ENCODE assay signal across 1 cellular context in genomic region chr1:118247593-118247992, GRCh38.
TF ChIP-seq lines count a peak whose summit lies in the region.

No MANE protein-coding gene starts in this region.

TF ChIP-seq in HCT116, 20 proteins besides CTCF, POLR2A, EP300 and RAD21 (continued from another document):
- TF ChIP-seq, protein P1, sequence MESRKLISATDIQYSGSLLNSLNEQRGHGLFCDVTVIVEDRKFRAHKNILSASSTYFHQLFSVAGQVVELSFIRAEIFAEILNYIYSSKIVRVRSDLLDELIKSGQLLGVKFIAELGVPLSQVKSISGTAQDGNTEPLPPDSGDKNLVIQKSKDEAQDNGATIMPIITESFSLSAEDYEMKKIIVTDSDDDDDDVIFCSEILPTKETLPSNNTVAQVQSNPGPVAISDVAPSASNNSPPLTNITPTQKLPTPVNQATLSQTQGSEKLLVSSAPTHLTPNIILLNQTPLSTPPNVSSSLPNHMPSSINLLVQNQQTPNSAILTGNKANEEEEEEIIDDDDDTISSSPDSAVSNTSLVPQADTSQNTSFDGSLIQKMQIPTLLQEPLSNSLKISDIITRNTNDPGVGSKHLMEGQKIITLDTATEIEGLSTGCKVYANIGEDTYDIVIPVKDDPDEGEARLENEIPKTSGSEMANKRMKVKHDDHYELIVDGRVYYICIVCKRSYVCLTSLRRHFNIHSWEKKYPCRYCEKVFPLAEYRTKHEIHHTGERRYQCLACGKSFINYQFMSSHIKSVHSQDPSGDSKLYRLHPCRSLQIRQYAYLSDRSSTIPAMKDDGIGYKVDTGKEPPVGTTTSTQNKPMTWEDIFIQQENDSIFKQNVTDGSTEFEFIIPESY (IDR thresholded peaks at IDR 0.05; ENCODE audit: extremely low read depth, insufficient replicate concordance, low read length): no peak
